Comparison of ENCODE assay signal across 17 cellular contexts in genomic region chr4:8832130-8832930, GRCh38.
DNase-seq lines count a peak whose midpoint lies in the region; ATAC-seq and TF ChIP-seq lines count a peak whose summit lies in the region.
"Had no signal": no experiment of that assay in that cellular context is flagged by ENCODE, and none has a peak within 500 bp of the region (broad histone marks: within the 10 kb centered on the region; RNA-seq: fewer than 3 reads in every experiment).

No MANE protein-coding gene starts in this region.

- peak; percentile 53 for DNase-seq in NCI-H748 (lab: John Stamatoyannopoulos, UW; ENCODE audit: unreplicated experiment)
- no peak for DNase-seq in NCI-H748 treated with DMSO at 0.1 percent for 48 hours (lab: John Stamatoyannopoulos, UW)
- peak; percentile 48 to 71 for DNase-seq in NCI-H524 (lab: John Stamatoyannopoulos, UW)
- peak; percentile 2 to 18 for DNase-seq in foreskin fibroblast
- peak; percentile 2 for DNase-seq in stimulated activated CD8-positive, alpha-beta memory T cell treated with anti-CD3 and anti-CD28 coated beads, Interleukin-4, amount 100 ng/mL, for 48 hours
- no peak for DNase-seq in central memory CD4-positive, alpha-beta T cell
- DNase-seq in NAMALWA (ENCODE audit: low spot score), result no peak
- DNase-seq: activated CD4-positive, alpha-beta T cell treated with anti-CD3 and anti-CD28 coated beads for 4 hours; CD4-positive, CD25-positive, alpha-beta regulatory T cell; effector CD4-positive, alpha-beta T cell; NCI-H1092 treated with DMSO at 0.1 percent for 48 hours; stimulated activated naive CD4-positive, alpha-beta T cell; T-helper 9 cell had no signal

- TF ChIP-seq CTCF in foreskin fibroblast (IDR thresholded peaks at IDR 0.05; ENCODE audit: low read depth, low read length), result no peak

- H3K4me3 ChIP-seq in foreskin fibroblast (ENCODE audit: low read depth in 1 of 2, low read length in 2 of 2), result no peak overlapping the region
- H3K4me3 ChIP-seq: A549, K562 had no signal

- ATAC-seq in GM18907 (IDR thresholded peaks at IDR 0.05; ENCODE audit: unreplicated experiment), result no peak
- ATAC-seq: A549; activated naive CD4-positive, alpha-beta T cell treated with anti-CD3 and anti-CD28 coated beads, Interleukin-2, amount 50 U/mL, for 72 hours; K562 had no signal

Comparison
In these comparisons a context has a peak if more than half of its experiments do, and no peak if none do; other contexts are left out.
1. DNase-seq: peak in NCI-H748 (single experiment), NCI-H524 (2 of 2), foreskin fibroblast (2 of 2) and stimulated activated CD8-positive, alpha-beta memory T cell treated with anti-CD3 and anti-CD28 coated beads, Interleukin-4, amount 100 ng/mL, for 48 hours (single experiment); none in NCI-H748 treated with DMSO at 0.1 percent for 48 hours (single experiment), central memory CD4-positive, alpha-beta T cell (single experiment) and NAMALWA (single experiment).